Comparison of ENCODE assay signal across 8 cellular contexts in the genomic region with DNA sequence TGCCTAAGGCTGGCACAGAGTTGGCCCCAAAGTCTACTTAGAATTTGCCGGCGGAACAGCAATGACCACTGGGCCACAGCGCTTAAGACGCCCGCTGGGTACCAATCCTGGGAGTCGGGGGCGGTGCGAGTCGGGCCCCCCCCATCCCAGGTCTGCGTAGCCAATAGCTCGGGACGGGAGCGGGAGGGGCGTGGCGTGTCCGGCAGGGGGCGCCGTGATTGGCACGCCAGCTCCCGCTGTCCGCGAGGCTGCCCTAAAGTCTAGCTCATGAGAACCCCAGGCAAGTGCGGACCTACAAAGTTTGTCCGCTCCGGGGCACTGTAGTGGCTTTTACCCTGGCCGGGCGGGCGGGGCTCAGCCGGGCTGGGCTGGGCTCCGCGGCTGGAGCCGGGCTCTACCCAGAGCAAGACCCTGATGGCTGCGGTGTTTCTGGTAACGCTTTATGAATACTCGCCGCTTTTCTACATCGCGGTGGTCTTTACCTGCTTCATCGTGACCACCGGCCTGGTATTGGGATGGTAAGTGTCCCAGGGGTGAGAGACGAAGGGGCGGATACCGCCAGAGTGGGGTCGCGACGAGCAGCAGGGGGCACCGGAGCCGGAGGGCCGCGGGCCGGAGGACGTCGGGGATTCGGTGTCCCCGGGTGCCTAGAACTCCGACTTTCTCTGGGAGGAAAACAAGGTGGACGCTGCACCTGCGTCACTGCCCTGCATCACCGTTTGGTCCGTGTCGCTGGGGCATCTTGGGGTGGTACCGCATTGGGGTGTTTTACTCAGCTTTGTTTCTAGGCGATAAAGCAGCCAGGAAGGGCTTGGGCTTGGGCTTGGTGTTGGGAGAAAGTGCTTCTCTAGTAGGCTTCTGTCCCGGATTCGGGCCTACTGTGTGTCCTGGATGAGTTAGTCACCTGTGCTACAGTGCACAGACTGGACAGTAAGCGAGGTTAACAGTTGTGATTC. TPM values are rescaled to one million over a fixed set of nuclear protein-coding genes. Genes with fewer than 3 reads are reported as not detected.
DNase-seq lines count a peak whose midpoint lies in the region; ATAC-seq and TF ChIP-seq lines count a peak whose summit lies in the region.

Gene CGRRF1 (plus strand): TSS at position 361 of the 956 bp plus-strand sequence. CDS start 54 bp downstream, at position 415.

- peaks cover 2% of the 10 kb centered on the region for H3K27me3 Mint-ChIP-seq in Caco-2 (ENCODE audit: insufficient read depth, unreplicated experiment)
- H3K27me3 Mint-ChIP-seq in memory B cell, result no peaks in the 10 kb centered on the region

- no peaks in the 10 kb centered on the region for H3K4me1 ChIP-seq in Caco-2
- H3K4me1 ChIP-seq in effector memory CD4-positive, alpha-beta T cell (ENCODE audit: control insufficient read depth, insufficient read depth, low read length, poor library complexity, severe bottlenecking), result peaks cover 8% of the 10 kb centered on the region

- H3K4me3 ChIP-seq in Caco-2 (ENCODE audit: low read depth, low read length), result peak within 1 kb of the TSS; percentile 57
- H3K4me3 ChIP-seq in effector memory CD4-positive, alpha-beta T cell (ENCODE audit: insufficient read depth, low read depth, low read length, poor library complexity, severe bottlenecking), result peak within 1 kb of the TSS; percentile 85

- ATAC-seq in GM21360 (IDR thresholded peaks at IDR 0.05; ENCODE audit: unreplicated experiment), result peak; percentile 95
- ATAC-seq in memory B cell (ENCODE audit: low read depth), result peak; percentile 95

- H3K27me3 ChIP-seq in Caco-2 (replicated peaks; ENCODE audit: control insufficient read depth, insufficient read depth, low read length), result no peaks in the 10 kb centered on the region
- no peaks in the 10 kb centered on the region for H3K27me3 ChIP-seq in effector memory CD4-positive, alpha-beta T cell (replicated peaks; ENCODE audit: control insufficient read depth, insufficient read depth, low read length, poor library complexity, severe bottlenecking)

- POLR2A ChIA-PET in Caco-2 (lab: Charles Lee), result interaction anchor here (0.6 to 1.3 kb wide), 4 partner anchors 22 to 113 kb away, joined by 3 to 13 read pairs (median 7); partner anchors contain the start of genes CDKN3 and GMFB
- POLR2A ChIA-PET in activated CD8-positive, alpha-beta memory T cell treated with anti-CD3 and anti-CD28 coated beads for 36 hours (lab: Charles Lee), result interaction anchor here (0.5 to 3.0 kb wide), 2 partner anchors 23 to 357 kb away, joined by 6 to 12 read pairs; no protein-coding TSS in a partner anchor

- peaks cover 8% of the 10 kb centered on the region for H3K4me1 Mint-ChIP-seq in Caco-2 (ENCODE audit: low read depth, unreplicated experiment)
- H3K4me1 Mint-ChIP-seq in memory B cell, result peaks cover 30% of the 10 kb centered on the region

- TF ChIP-seq CTCF in Caco-2 (IDR thresholded peaks at IDR 0.05; ENCODE audit: insufficient read depth in 1 of 2, low read depth in 1 of 2, low read length in 1 of 2, severe bottlenecking in 1 of 2, unreplicated experiment in 1 of 2), result peak; percentile 58 to 78

- H3K4me3 Mint-ChIP-seq in Caco-2 (ENCODE audit: unreplicated experiment) (peak within 1 kb of the TSS; percentile 96), memory B cell (peak within 1 kb of the TSS; percentile 100)

- peak within 1 kb of the TSS; percentile 71 for H3K27ac ChIP-seq in effector memory CD4-positive, alpha-beta T cell (ENCODE audit: insufficient read depth, low read length, poor library complexity, severe bottlenecking)

- no peaks in the 10 kb centered on the region for H3K36me3 Mint-ChIP-seq in Caco-2 (ENCODE audit: insufficient read depth, unreplicated experiment)
- peaks cover 6% of the 10 kb centered on the region for H3K36me3 Mint-ChIP-seq in memory B cell

- intact Hi-C loops in Caco-2 (cut with micrococcal nuclease; ENCODE audit: unreplicated experiment), result loop anchor here (1.0 to 5.0 kb wide), 4 partner anchors 21 to 297 kb away; partner anchors contain the start of gene GMFB

- no peaks in the 10 kb centered on the region for H3K9me3 ChIP-seq in Caco-2
- H3K9me3 ChIP-seq in effector memory CD4-positive, alpha-beta T cell (ENCODE audit: control insufficient read depth, low read length), result no peaks in the 10 kb centered on the region

- DNase-seq in Caco-2 (peak; percentile 98 to 99), HT1080 (ENCODE audit: low read depth) (peak; percentile 99), NOMO-1 (lab: John Stamatoyannopoulos, UW; ENCODE audit: unreplicated experiment in 2 of 2) (peak; percentile 96), memory B cell (ENCODE audit: low spot score in 2 of 2) (peak; percentile 97)
- DNase-seq in effector memory CD4-positive, alpha-beta T cell, result peak; percentile 92 to 95 (median 93)
- DNase-seq in stimulated activated CD8-positive, alpha-beta memory T cell treated with anti-CD3 and anti-CD28 coated beads, Interleukin-12 subunit alpha, Interleukin-12 subunit beta, amount 100 ng/mL, for 24 hours (ENCODE audit: extremely low read depth), result peak; percentile 93

- H3K27ac Mint-ChIP-seq in Caco-2 (ENCODE audit: unreplicated experiment) (peak within 1 kb of the TSS; percentile 92), memory B cell (peak within 1 kb of the TSS; percentile 95)

- H3K9me3 Mint-ChIP-seq in Caco-2 (ENCODE audit: unreplicated experiment) (no peaks in the 10 kb centered on the region), memory B cell (no peaks in the 10 kb centered on the region)

- no peaks in the 10 kb centered on the region; the same call in 1 of the 2 replicates for H3K36me3 ChIP-seq in Caco-2 (ENCODE audit: control insufficient read depth, insufficient read depth, low read length)
- H3K36me3 ChIP-seq in effector memory CD4-positive, alpha-beta T cell (ENCODE audit: control insufficient read depth, insufficient read depth, low read length), result no peaks in the 10 kb centered on the region

- no TSS peak for BruUV-seq in Caco-2 (replicated peaks; lab: Mats Ljungman, UMichigan)

- CTCF ChIA-PET in Caco-2 (lab: Charles Lee), result interaction anchor here (0.6 to 1.5 kb wide), 18 partner anchors 10 to 360 kb away, joined by 3 to 14 read pairs (median 4); partner anchors contain the start of genes CDKN3 and GMFB
- CTCF ChIA-PET in activated CD8-positive, alpha-beta memory T cell treated with anti-CD3 and anti-CD28 coated beads for 36 hours (lab: Charles Lee), result interaction anchor here (0.9 to 1.2 kb wide), 5 partner anchors 22 to 266 kb away, joined by 3 to 5 read pairs (median 4); partner anchors contain the start of gene GMFB

RNA-seq across cellular contexts. Expression of gene CGRRF1, which starts in this region (rescaled TPM):
- total RNA-seq in Caco-2 (2022), result 12.0 and 12.3 TPM in 2 replicates
- total RNA-seq in HT1080 (2014; rRNA removed; shearing (Covaris generic)), result 6.3 and 8.5 TPM in 2 replicates
- polyA plus RNA-seq in HT1080 (2015; cell fraction: cytosol; rRNA removed), result 8.3 and 8.9 TPM in 2 replicates
- 7.8 and 8.3 TPM in 2 replicates for polyA plus RNA-seq in HT1080 (2015; cell fraction: nucleus; rRNA removed)
- 10 to 100 TPM; 14.3 to 15.4 TPM for total RNA-seq in activated CD8-positive, alpha-beta memory T cell treated with anti-CD3 and anti-CD28 coated beads for 36 hours

Comparison
In these comparisons a context has a peak if more than half of its experiments do, and no peak if none do; other contexts are left out.
1. Peak in every context shown above with its lines: DNase-seq, ATAC-seq, H3K4me3 ChIP-seq and H3K27ac ChIP-seq.